ENCODE assay signal across 17 cellular contexts in the genomic region with DNA sequence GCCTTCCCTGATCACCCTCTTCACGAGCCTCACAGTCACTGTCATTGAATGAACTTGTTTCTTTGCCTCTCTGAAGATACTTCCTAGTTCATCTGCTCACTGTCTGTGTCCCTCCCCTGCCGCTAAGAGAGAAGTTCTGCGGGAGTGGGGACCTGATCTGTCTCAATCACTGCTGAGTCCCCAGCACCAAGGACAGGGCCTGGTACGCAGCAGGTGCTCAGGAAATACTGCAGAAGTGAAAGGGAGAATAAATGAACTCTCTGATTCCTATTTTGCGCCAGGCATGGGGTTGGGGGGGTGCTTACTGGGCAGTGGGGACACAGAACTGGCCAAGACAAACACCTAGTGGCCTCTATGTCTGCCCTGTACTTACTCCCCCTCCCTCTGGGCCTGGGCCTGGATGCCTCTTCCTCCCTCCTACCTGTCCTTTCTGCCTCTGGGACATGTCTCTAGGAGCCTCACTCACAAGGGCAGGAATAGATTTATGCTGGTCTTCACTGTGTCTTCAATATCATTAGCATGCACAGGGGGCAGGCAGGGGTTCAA. TPM values are rescaled to one million over a fixed set of nuclear protein-coding genes. Genes with fewer than 3 reads are reported as not detected.
DNase-seq lines count a peak whose midpoint lies in the region; ATAC-seq, FAIRE-seq and TF ChIP-seq lines count a peak whose summit lies in the region.
"Had no signal": no experiment of that assay in that cellular context is flagged by ENCODE, and none has a peak within 500 bp of the region (broad histone marks: within the 10 kb centered on the region; RNA-seq: fewer than 3 reads in every experiment).

No MANE protein-coding gene starts in this region.

- H3K27ac ChIP-seq in A549 = 0 out of 6 replicates have a peak overlapping the region, but pooled peaks of 1 of the 2 experiments have one; percentile 0
- H3K27ac ChIP-seq in GM23338 (ENCODE audit: low read depth) = no peak overlapping the region
- no peak overlapping the region for H3K27ac ChIP-seq in HepG2 (ENCODE audit: extremely low read length, insufficient read depth, low read length)

- TF ChIP-seq RAD21 in A549 (conservative IDR thresholded peaks at IDR 0.05 in 1 of 2, IDR thresholded peaks at IDR 0.05 in 1 of 2) = no peak
- no peak for TF ChIP-seq RAD21 in HepG2 (CRISPR knock-in tag; IDR thresholded peaks at IDR 0.05)

- H3K27me3 Mint-ChIP-seq in GM23338 (ENCODE audit: insufficient read depth, low read depth, poor library complexity) (peaks cover 7% of the 10 kb centered on the region), T-helper 17 cell (no peaks in the 10 kb centered on the region)

- H3K36me3 ChIP-seq in GM23338 (ENCODE audit: insufficient read depth) (no peaks in the 10 kb centered on the region), HepG2 (replicated peaks in 1 of 2; ENCODE audit: control insufficient read depth in 1 of 2, insufficient read depth in 2 of 2, low read length in 2 of 2) (no peaks in the 10 kb centered on the region)

- intact Hi-C loops in HepG2 (cut with micrococcal nuclease; ENCODE audit: unreplicated experiment) = no loop called here

- no peaks in the 10 kb centered on the region for H3K36me3 Mint-ChIP-seq in GM23338 (ENCODE audit: low read depth)
- peaks cover 2% of the 10 kb centered on the region for H3K36me3 Mint-ChIP-seq in T-helper 17 cell (ENCODE audit: low read depth)

- peak; percentile 17 to 25; a peak in 2 of 6 replicates for ATAC-seq in A549
- no peak; the same call in 2 of the 3 replicates for ATAC-seq in GM23338
- no peak for ATAC-seq in T-helper 17 cell
- peak; percentile 67 for ATAC-seq in HepG2
- ATAC-seq in HG03571 (IDR thresholded peaks at IDR 0.05; ENCODE audit: unreplicated experiment) = no peak
- ATAC-seq: mucosa of descending colon had no signal

- H3K9me3 ChIP-seq in A549 = no peaks in the 10 kb centered on the region
- no peaks in the 10 kb centered on the region for H3K9me3 ChIP-seq in T-helper 17 cell (ENCODE audit: control insufficient read depth, low read length, poor library complexity, severe bottlenecking)
- no peaks in the 10 kb centered on the region for H3K9me3 ChIP-seq in HepG2 (ENCODE audit: low read length)
- H3K9me3 ChIP-seq: mucosa of descending colon had no signal

- DNase-seq in A549 (ENCODE audit: low read depth in 1 of 2, low spot score in 1 of 2) (no peak), GM23338 (ENCODE audit: low spot score) (no peak), T-helper 17 cell (no peak), HepG2 (ENCODE audit: low spot score) (no peak), SHP77 (lab: John Stamatoyannopoulos, UW) (no peak), cortex of kidney (lab: John Stamatoyannopoulos, UW) (no peak), putamen (ENCODE audit: low spot score) (no peak)
- DNase-seq: activated effector memory CD4-positive, alpha-beta T cell treated with anti-CD3 and anti-CD28 coated beads, Interleukin-2, amount 50 U/mL, for 16 hours; Calu3; GF-D8; NCI-H187; NCI-H510A; stimulated activated naive CD4-positive, alpha-beta T cell; SW 1271 had no signal

- H3K9me3 Mint-ChIP-seq in GM23338 = no peaks in the 10 kb centered on the region

- H3K4me3 Mint-ChIP-seq in GM23338 (no peak overlapping the region), T-helper 17 cell (no peak overlapping the region)

- in situ Hi-C loops in HepG2 (cut with HindIII; ENCODE audit: extremely low pct_ligation_motif_present, low pct_unique_long_range_greater_than_20kb) = no loop called here

- CTCF ChIA-PET in A549 (lab: Yijun Ruan, JAX) (interaction anchor here (0.5 to 2.1 kb wide), 3 partner anchors 19 to 139 kb away, joined by 3 to 8 read pairs (median 4); a partner anchor contains a TSS), HepG2 (lab: Yijun Ruan, JAX; ENCODE audit: low intra/inter-chr PET ratio, low total read pairs) (no interaction called here)

- no peak for TF ChIP-seq EP300 in A549 (IDR thresholded peaks at IDR 0.05)
- TF ChIP-seq EP300 in HepG2 (IDR thresholded peaks at IDR 0.05; ENCODE audit: low read depth in 2 of 2, low read length in 2 of 2) = no peak
- no peak for TF ChIP-seq EP300 in HepG2 (CRISPR knock-in tag; IDR thresholded peaks at IDR 0.05; ENCODE audit: borderline replicate concordance)

- H3K4me3 ChIP-seq in A549 = no peak overlapping the region
- H3K4me3 ChIP-seq in GM23338 = no peak overlapping the region
- H3K4me3 ChIP-seq in HepG2 (replicated peaks in 1 of 3; ENCODE audit: insufficient read depth in 1 of 3, low read depth in 2 of 3, low read length in 3 of 3) = no peak overlapping the region
- H3K4me3 ChIP-seq: mucosa of descending colon had no signal

- H3K79me2 ChIP-seq in GM23338 (replicated peaks; ENCODE audit: insufficient read depth) (no peaks in the 10 kb centered on the region), HepG2 (ENCODE audit: insufficient read depth, low read length) (no peaks in the 10 kb centered on the region)

- H3K27ac Mint-ChIP-seq in GM23338 (no peak overlapping the region), T-helper 17 cell (peak overlapping the region; percentile 83)

- 89% methylated on average over 5 of the region's 5 CpGs for WGBS in A549 (ENCODE audit: missing lambda C conversion rate)
- 7% methylated on average over 5 of the region's 5 CpGs for WGBS in HepG2 (ENCODE audit: low lambda C conversion rate)

- H3K4me1 Mint-ChIP-seq in GM23338 (no peaks in the 10 kb centered on the region), T-helper 17 cell (peaks cover 11% of the 10 kb centered on the region)

- no peaks in the 10 kb centered on the region for H3K9me2 ChIP-seq in GM23338 (ENCODE audit: insufficient read depth)

- peaks cover 10% of the 10 kb centered on the region; the same call in 2 of the 3 replicates for H3K4me1 ChIP-seq in A549
- no peaks in the 10 kb centered on the region for H3K4me1 ChIP-seq in GM23338 (ENCODE audit: insufficient read depth)
- H3K4me1 ChIP-seq in HepG2 (ENCODE audit: insufficient read depth, low read length) = 0 out of 2 replicates have a peak, but pooled peaks cover 8% of the 10 kb centered on the region

- no peaks in the 10 kb centered on the region for H3K27me3 ChIP-seq in GM23338 (ENCODE audit: insufficient read depth)
- H3K27me3 ChIP-seq in HepG2 (ENCODE audit: control insufficient read depth in 1 of 2, insufficient read depth in 2 of 2, low read length in 2 of 2) = no peaks in the 10 kb centered on the region; a peak in 1 of 5 replicates

- H3K9ac ChIP-seq in HepG2 (ENCODE audit: insufficient read depth, low read depth, low read length) = no peak overlapping the region

- no TSS peak for BruUV-seq in HepG2 (replicated peaks; lab: Mats Ljungman, UMichigan)

- no peaks in the 10 kb centered on the region for H3F3A ChIP-seq in GM23338 (replicated peaks; ENCODE audit: low read depth)

- FAIRE-seq in A549 (lab: Jason Lieb, UNC) = no peak
- no peak for FAIRE-seq in HepG2 (lab: Jason Lieb, UNC)
- FAIRE-seq: islet of Langerhans had no signal

- H2AFZ ChIP-seq in GM23338 (no peak overlapping the region), HepG2 (ENCODE audit: low read length) (no peak overlapping the region)

- POLR2A ChIA-PET in A549 (lab: Yijun Ruan, JAX) (no interaction called here), HepG2 (lab: Yijun Ruan, JAX) (no interaction called here)

- TF ChIP-seq POLR2A in A549 (IDR thresholded peaks at IDR 0.05; ENCODE audit: low read length) (no peak), HepG2 (IDR thresholded peaks at IDR 0.05; ENCODE audit: insufficient read depth in 1 of 2, low read depth in 2 of 2, low read length in 2 of 2) (no peak)

- TF ChIP-seq CTCF in A549 (IDR thresholded peaks at IDR 0.05) (no peak), GM23338 (conservative IDR thresholded peaks at IDR 0.05; ENCODE audit: low read depth in 2 of 2) (no peak), HepG2 (CRISPR knock-in tag; IDR thresholded peaks at IDR 0.05) (no peak)

- H3K4me2 ChIP-seq in A549 (no peak overlapping the region), GM23338 (no peak overlapping the region), HepG2 (ENCODE audit: low read depth, low read length) (no peak overlapping the region)

- H4K20me1 ChIP-seq in GM23338 (replicated peaks; ENCODE audit: insufficient read depth) (no peaks in the 10 kb centered on the region), HepG2 (ENCODE audit: insufficient read depth, low read length) (no peaks in the 10 kb centered on the region)

RNA-seq across cellular contexts. Expression of a gene that starts 17.5 kb away (rescaled TPM):
- 1.4 and 2.8 TPM in 2 replicates for polyA plus RNA-seq in A549 (2011; rRNA removed)
- 0.66 and 0.70 TPM in 2 replicates for polyA plus RNA-seq in A549 (2012; cell fraction: cytosol; rRNA removed)
- 3.4 and 4.9 TPM in 2 replicates for polyA plus RNA-seq in A549 (2012; cell fraction: nucleus; rRNA removed)
- polyA plus RNA-seq in A549 (2017; fragmentation: RNase III; extraction: RNeasy Plus Mini Kit Qiagen cat#74134 plus additional on column Dnase treatment) = 0.61 to 0.74 TPM (median 0.62 TPM) in 3 replicates
- polyA minus RNA-seq in A549 (2011; rRNA and poly(A)+ RNA removed) = 12.8 and 17.6 TPM in 2 replicates
- total RNA-seq in GM23338 (2014; rRNA removed; shearing (Covaris generic)) = 3.0 and 3.6 TPM in 2 replicates
- polyA plus RNA-seq in GM23338 (2016; fragmentation: Nextera tagmentation; extraction: Ambion mirVana) = 0.28 and 0.44 TPM in 2 replicates
- total RNA-seq in T-helper 17 cell = 10 to 100 TPM in 1 of 2 donors, 1 to 10 TPM in 1; 9.1 to 10.1 TPM
- 7.0 and 7.2 TPM in 2 replicates for total RNA-seq in HepG2 (2016; rRNA removed; fragmentation: Illumina TruSeq; extraction: Trizol)
- total RNA-seq in HepG2 (2016; cell fraction: cytosol; rRNA removed; fragmentation: Illumina TruSeq; extraction: Trizol; ENCODE audit: low read depth) = 1.8 and 1.9 TPM in 2 replicates
- total RNA-seq in HepG2 (2016; cell fraction: insoluble cytoplasmic fraction; rRNA removed; fragmentation: Illumina TruSeq; extraction: Trizol) = 4.6 and 6.9 TPM in 2 replicates
- 2.4 and 3.0 TPM in 2 replicates for total RNA-seq in HepG2 (2016; cell fraction: membrane; rRNA removed; fragmentation: Illumina TruSeq; extraction: Trizol)
- 8.3 and 8.8 TPM in 2 replicates for total RNA-seq in HepG2 (2016; cell fraction: nucleus; rRNA removed; fragmentation: Illumina TruSeq; extraction: Trizol)
- 1.3 and 2.4 TPM in 2 replicates for polyA plus RNA-seq in HepG2 (2011; rRNA removed)
- polyA plus RNA-seq in HepG2 (2011; cell fraction: cytosol; rRNA removed) = 1.5 and 2.4 TPM in 2 replicates
- polyA plus RNA-seq in HepG2 (2011; cell fraction: nucleus; rRNA removed) = 5.0 and 8.4 TPM in 2 replicates
- 3.0 and 7.8 TPM in 2 replicates for polyA plus RNA-seq in HepG2 (2012)
- 0.46 and 0.49 TPM in 2 replicates for polyA plus RNA-seq in HepG2 (2016; cell fraction: cytosol; fragmentation: Illumina TruSeq; extraction: Trizol; ENCODE audit: low read depth)
- polyA plus RNA-seq in HepG2 (2016; cell fraction: insoluble cytoplasmic fraction; fragmentation: Illumina TruSeq; extraction: Trizol; ENCODE audit: low read depth) = 4.1 and 5.1 TPM in 2 replicates
- polyA plus RNA-seq in HepG2 (2016; cell fraction: membrane; fragmentation: Illumina TruSeq; extraction: Trizol; ENCODE audit: low read depth) = 0.69 and 0.85 TPM in 2 replicates
- polyA plus RNA-seq in HepG2 (2016; cell fraction: nucleus; fragmentation: Illumina TruSeq; extraction: Trizol; ENCODE audit: insufficient read depth, low read depth) = 7.5 and 8.1 TPM in 2 replicates
- polyA minus RNA-seq in HepG2 (2011; rRNA and poly(A)+ RNA removed; ENCODE audit: low replicate concordance) = 0.49 and 29.4 TPM in 2 replicates
- polyA minus RNA-seq in HepG2 (2011; cell fraction: cytosol; rRNA and poly(A)+ RNA removed) = 4.5 and 5.8 TPM in 2 replicates
- 8.8 and 9.8 TPM in 2 replicates for polyA minus RNA-seq in HepG2 (2011; cell fraction: nucleus; rRNA and poly(A)+ RNA removed)

RNA-seq across cellular contexts. Expression of a gene that starts 54.0 kb away (rescaled TPM):
- polyA plus RNA-seq in A549 (2011; rRNA removed) (192 and 208 TPM in 2 replicates), A549 (2017; fragmentation: RNase III; extraction: RNeasy Plus Mini Kit Qiagen cat#74134 plus additional on column Dnase treatment) (276 to 295 TPM (median 284 TPM) in 3 replicates), GM23338 (2016; fragmentation: Nextera tagmentation; extraction: Ambion mirVana) (135 and 139 TPM in 2 replicates), HepG2 (2011; rRNA removed) (49.9 and 62.6 TPM in 2 replicates)
- 371 and 460 TPM in 2 replicates for polyA plus RNA-seq in A549 (2012; cell fraction: cytosol; rRNA removed)
- polyA plus RNA-seq in A549 (2012; cell fraction: nucleus; rRNA removed) = 457 and 591 TPM in 2 replicates
- polyA minus RNA-seq in A549 (2011; rRNA and poly(A)+ RNA removed) = 147 and 219 TPM in 2 replicates
- total RNA-seq in GM23338 (2014; rRNA removed; shearing (Covaris generic)) = 147 and 161 TPM in 2 replicates
- total RNA-seq in T-helper 17 cell (10 to 100 TPM; 82.2 to 87.5 TPM), HepG2 (2016; rRNA removed; fragmentation: Illumina TruSeq; extraction: Trizol) (160 and 194 TPM in 2 replicates)
- 22.9 and 24.6 TPM in 2 replicates for total RNA-seq in HepG2 (2016; cell fraction: cytosol; rRNA removed; fragmentation: Illumina TruSeq; extraction: Trizol; ENCODE audit: low read depth)
- total RNA-seq in HepG2 (2016; cell fraction: insoluble cytoplasmic fraction; rRNA removed; fragmentation: Illumina TruSeq; extraction: Trizol) = 157 and 198 TPM in 2 replicates
- total RNA-seq in HepG2 (2016; cell fraction: membrane; rRNA removed; fragmentation: Illumina TruSeq; extraction: Trizol) = 34.1 and 34.4 TPM in 2 replicates
- 67.9 and 75.8 TPM in 2 replicates for total RNA-seq in HepG2 (2016; cell fraction: nucleus; rRNA removed; fragmentation: Illumina TruSeq; extraction: Trizol)
- 45.6 and 54.0 TPM in 2 replicates for polyA plus RNA-seq in HepG2 (2011; cell fraction: cytosol; rRNA removed)
- 95.1 and 104 TPM in 2 replicates for polyA plus RNA-seq in HepG2 (2011; cell fraction: nucleus; rRNA removed)
- polyA plus RNA-seq in HepG2 (2012) = 67.0 and 85.8 TPM in 2 replicates
- 22.3 and 25.6 TPM in 2 replicates for polyA plus RNA-seq in HepG2 (2016; cell fraction: cytosol; fragmentation: Illumina TruSeq; extraction: Trizol; ENCODE audit: low read depth)
- 207 and 220 TPM in 2 replicates for polyA plus RNA-seq in HepG2 (2016; cell fraction: insoluble cytoplasmic fraction; fragmentation: Illumina TruSeq; extraction: Trizol; ENCODE audit: low read depth)
- 26.5 and 31.5 TPM in 2 replicates for polyA plus RNA-seq in HepG2 (2016; cell fraction: membrane; fragmentation: Illumina TruSeq; extraction: Trizol; ENCODE audit: low read depth)
- polyA plus RNA-seq in HepG2 (2016; cell fraction: nucleus; fragmentation: Illumina TruSeq; extraction: Trizol; ENCODE audit: insufficient read depth, low read depth) = 112 and 115 TPM in 2 replicates
- polyA minus RNA-seq in HepG2 (2011; rRNA and poly(A)+ RNA removed; ENCODE audit: low replicate concordance) = 51.8 and 59.0 TPM in 2 replicates
- 28.8 and 34.9 TPM in 2 replicates for polyA minus RNA-seq in HepG2 (2011; cell fraction: cytosol; rRNA and poly(A)+ RNA removed)
- polyA minus RNA-seq in HepG2 (2011; cell fraction: nucleus; rRNA and poly(A)+ RNA removed) = 20.9 and 24.9 TPM in 2 replicates

Comparison
In these comparisons a context has a peak if more than half of its experiments do, and no peak if none do; other contexts are left out.
1. ATAC-seq: peak in A549 (2 of 2) and HepG2 (single experiment); none in GM23338 (single experiment), T-helper 17 cell (single experiment) and HG03571 (single experiment).